ENCODE assay signal across 14 cellular contexts in the genomic region with DNA sequence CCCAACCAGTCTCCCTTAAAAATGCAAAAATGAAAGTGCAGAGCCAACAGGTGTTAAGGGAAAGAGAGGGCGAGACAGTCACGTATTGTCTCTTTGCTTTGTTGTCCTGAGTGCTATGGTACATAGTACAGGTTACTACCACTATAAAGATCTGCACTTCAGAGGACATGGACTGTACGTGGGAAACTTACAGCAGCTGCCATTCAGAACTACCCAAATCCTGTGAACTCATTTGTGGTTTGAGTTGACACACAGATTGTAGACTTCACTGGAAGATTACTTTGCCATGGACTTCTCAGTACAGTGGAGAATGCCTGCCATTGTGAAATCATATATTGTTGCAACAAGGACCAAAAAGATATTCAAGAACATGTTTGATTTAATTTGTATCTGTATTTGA.
"Had no signal": no experiment of that assay in that cellular context is flagged by ENCODE, and none has a peak within 500 bp of the region (broad histone marks: within the 10 kb centered on the region; RNA-seq: fewer than 3 reads in every experiment).

No MANE protein-coding gene starts in this region.

- ATAC-seq: activated CD4-positive, alpha-beta T cell treated with anti-CD3 and anti-CD28 coated beads for 36 hours; activated naive CD8-positive, alpha-beta T cell treated with anti-CD3 and anti-CD28 coated beads, Interleukin-2, amount 50 U/mL, for 24 hours; sciatic nerve; T-cell had no signal

- H3K9me3 ChIP-seq: thoracic aorta had no signal

- DNase-seq: activated CD4-positive, alpha-beta memory T cell treated with anti-CD3 and anti-CD28 coated beads for 36 hours; activated CD4-positive, alpha-beta T cell treated with anti-CD3 and anti-CD28 coated beads for 36 hours; activated CD8-positive, alpha-beta memory T cell treated with anti-CD3 and anti-CD28 coated beads, Interleukin-2, amount 50 U/mL, for 48 hours; activated naive CD4-positive, alpha-beta T cell; activated naive CD8-positive, alpha-beta T cell treated with anti-CD3 and anti-CD28 coated beads, Interleukin-2, amount 50 U/mL, for 24 hours; erythroblast; stimulated activated CD4-positive, alpha-beta T cell treated with anti-CD3 and anti-CD28 coated beads, Interleukin-12 subunit alpha, Interleukin-12 subunit beta, amount 100 ng/mL, for 4 hours; stimulated activated CD4-positive, alpha-beta T cell treated with anti-CD3 and anti-CD28 coated beads, Interleukin-2, amount 100 ng/mL, for 24 hours; T-cell; T1000 had no signal

- H3K4me3 ChIP-seq: SK-N-MC, thoracic aorta had no signal

- H3K27ac ChIP-seq: SK-N-MC, thoracic aorta, VCaP had no signal
